9 cellular contexts compared by ENCODE assay signal in the genomic region with DNA sequence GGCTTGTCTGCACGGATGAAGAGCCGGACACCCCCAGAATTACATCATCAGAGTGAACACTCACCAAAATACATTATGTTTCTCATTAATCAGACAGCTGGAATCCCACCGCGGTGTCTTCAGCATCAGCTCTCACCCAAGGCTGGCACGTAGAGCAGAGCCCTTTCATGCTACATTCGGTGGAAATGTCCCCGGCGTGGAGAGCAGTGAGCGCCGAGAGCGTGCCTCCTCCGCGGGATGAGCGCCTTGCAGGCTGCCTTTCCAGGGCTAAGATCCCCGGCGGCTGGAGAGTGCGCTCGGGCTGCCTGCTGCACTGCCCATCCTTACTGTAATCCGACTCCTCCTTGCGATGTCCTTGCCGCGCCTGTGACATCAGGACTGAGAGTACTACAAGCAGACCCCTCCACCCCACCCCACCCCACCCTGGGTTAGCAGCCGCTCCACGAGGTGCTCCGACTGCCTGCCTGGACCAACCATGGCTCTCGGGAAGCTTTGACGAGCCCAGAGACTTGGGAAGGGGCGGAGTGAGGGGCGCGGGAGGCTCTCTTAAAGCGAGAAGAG. TPM values are rescaled to one million over a fixed set of nuclear protein-coding genes. Genes with fewer than 3 reads are reported as not detected.
DNase-seq lines count a peak whose midpoint lies in the region; ATAC-seq, FAIRE-seq and TF ChIP-seq lines count a peak whose summit lies in the region.
"Had no signal": no experiment of that assay in that cellular context is flagged by ENCODE, and none has a peak within 500 bp of the region (broad histone marks: within the 10 kb centered on the region; RNA-seq: fewer than 3 reads in every experiment).

A gene with protein sequence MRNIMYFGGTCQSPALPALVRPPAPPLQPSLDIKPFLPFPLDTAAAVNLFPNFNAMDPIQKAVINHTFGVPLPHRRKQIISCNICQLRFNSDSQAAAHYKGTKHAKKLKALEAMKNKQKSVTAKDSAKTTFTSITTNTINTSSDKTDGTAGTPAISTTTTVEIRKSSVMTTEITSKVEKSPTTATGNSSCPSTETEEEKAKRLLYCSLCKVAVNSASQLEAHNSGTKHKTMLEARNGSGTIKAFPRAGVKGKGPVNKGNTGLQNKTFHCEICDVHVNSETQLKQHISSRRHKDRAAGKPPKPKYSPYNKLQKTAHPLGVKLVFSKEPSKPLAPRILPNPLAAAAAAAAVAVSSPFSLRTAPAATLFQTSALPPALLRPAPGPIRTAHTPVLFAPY (minus strand): TSS at position 380 of the 561 bp plus-strand sequence. CDS start 294 bp downstream, at position 86.

- no peak within 1 kb of the TSS for H3K4me2 ChIP-seq in HepG2 (ENCODE audit: low read depth, low read length)

- no peak for TF ChIP-seq RAD21 in HepG2 (CRISPR knock-in tag; IDR thresholded peaks at IDR 0.05)

- in situ Hi-C loops in HepG2 (cut with HindIII; ENCODE audit: extremely low pct_ligation_motif_present, low pct_unique_long_range_greater_than_20kb) = no loop called here

- H3K27me3 ChIP-seq in HepG2 (ENCODE audit: control insufficient read depth in 1 of 2, insufficient read depth in 2 of 2, low read length in 2 of 2) = 0 out of 5 replicates have a peak, but pooled peaks cover 0 to 4% of the 10 kb centered on the region in 2 experiments
- H3K27me3 ChIP-seq in thyroid gland = no peaks in the 10 kb centered on the region

- no peak for TF ChIP-seq POLR2A in HepG2 (IDR thresholded peaks at IDR 0.05; ENCODE audit: insufficient read depth in 1 of 2, low read depth in 2 of 2, low read length in 2 of 2)
- no peak for TF ChIP-seq POLR2A in thyroid gland (IDR thresholded peaks at IDR 0.05)

- DNase-seq in NCI-H2227 (lab: John Stamatoyannopoulos, UW; ENCODE audit: unreplicated experiment) = peak; percentile 67
- DNase-seq in ecto neural progenitor cell (ENCODE audit: low spot score) = peak; percentile 91
- no peak for DNase-seq in HepG2 (ENCODE audit: low spot score)
- peak; percentile 28 to 30 for DNase-seq in thyroid gland
- DNase-seq in D721Med (ENCODE audit: insufficient read length, low spot score) = no peak
- no peak for DNase-seq in KG1 (lab: John Stamatoyannopoulos, UW)
- DNase-seq in Kasumi-1 (lab: John Stamatoyannopoulos, UW) = no peak

- H3K27ac ChIP-seq in HepG2 (ENCODE audit: extremely low read length, insufficient read depth, low read length) (no peak within 1 kb of the TSS), thyroid gland (peak within 1 kb of the TSS in 1 of 3 donors; percentile 6)

- no peak within 1 kb of the TSS for H3K9ac ChIP-seq in HepG2 (ENCODE audit: insufficient read depth, low read depth, low read length)

- no peaks in the 10 kb centered on the region for H3K36me3 ChIP-seq in HepG2 (replicated peaks in 1 of 2; ENCODE audit: control insufficient read depth in 1 of 2, insufficient read depth in 2 of 2, low read length in 2 of 2)
- no peaks in the 10 kb centered on the region for H3K36me3 ChIP-seq in thyroid gland

- peak; percentile 41; the same call in 2 of the 3 replicates for ATAC-seq in HepG2
- ATAC-seq in HG03159 (IDR thresholded peaks at IDR 0.05; ENCODE audit: unreplicated experiment) = no peak

- CTCF ChIA-PET in HepG2 (lab: Yijun Ruan, JAX; ENCODE audit: low intra/inter-chr PET ratio, low total read pairs) = no interaction called here

- WGBS in HepG2 (ENCODE audit: low lambda C conversion rate) = 5% methylated on average over 8 of the region's 31 CpGs
- WGBS in thyroid gland, 2 donors = 1 to 3% methylated on average over 16 to 31 of the region's 31 CpGs

- no peaks in the 10 kb centered on the region for H3K79me2 ChIP-seq in HepG2 (ENCODE audit: insufficient read depth, low read length)

- no TSS peak for BruUV-seq in HepG2 (replicated peaks; lab: Mats Ljungman, UMichigan)

- no peaks in the 10 kb centered on the region for H3K9me3 ChIP-seq in HepG2 (ENCODE audit: low read length)
- no peaks in the 10 kb centered on the region for H3K9me3 ChIP-seq in thyroid gland

- TF ChIP-seq EP300 in HepG2 (IDR thresholded peaks at IDR 0.05; ENCODE audit: low read depth in 2 of 2, low read length in 2 of 2) (no peak), HepG2 (CRISPR knock-in tag; IDR thresholded peaks at IDR 0.05; ENCODE audit: borderline replicate concordance) (no peak)

- H3K4me3 ChIP-seq in HepG2 (replicated peaks in 1 of 3; ENCODE audit: insufficient read depth in 1 of 3, low read depth in 2 of 3, low read length in 3 of 3) (no peak within 1 kb of the TSS), thyroid gland (replicated peaks in 1 of 3) (peak within 1 kb of the TSS in 1 of 3 donors; percentile 8)

- H4K20me1 ChIP-seq in HepG2 (ENCODE audit: insufficient read depth, low read length) = no peaks in the 10 kb centered on the region

- FAIRE-seq in HepG2 (lab: Jason Lieb, UNC) (no peak), D721Med (lab: Jason Lieb, UNC) (no peak)

- intact Hi-C loops in HepG2 (cut with micrococcal nuclease; ENCODE audit: unreplicated experiment) = loop anchor here (10.0 kb wide), 1 partner anchor 364 kb away; no protein-coding TSS in a partner anchor
- intact Hi-C loops in thyroid gland (cut with DNase I) = no loop called here

- no peak within 1 kb of the TSS for H2AFZ ChIP-seq in HepG2 (ENCODE audit: low read length)

- TF ChIP-seq CTCF in HepG2 (CRISPR knock-in tag; IDR thresholded peaks at IDR 0.05) = no peak
- no peak for TF ChIP-seq CTCF in thyroid gland (IDR thresholded peaks at IDR 0.05)
- TF ChIP-seq CTCF in D721Med (IDR thresholded peaks at IDR 0.05; ENCODE audit: insufficient read depth, missing control alignments) = no peak

- POLR2A ChIA-PET in HepG2 (lab: Yijun Ruan, JAX) = no interaction called here

- H3K4me1 ChIP-seq in HepG2 (ENCODE audit: insufficient read depth, low read length) = no peaks in the 10 kb centered on the region
- peaks cover 10 to 16% of the 10 kb centered on the region in 2 donors for H3K4me1 ChIP-seq in thyroid gland

TF ChIP-seq in HepG2, 621 proteins besides CTCF, POLR2A, EP300 and RAD21:
- no peak for TF ChIP-seq CBX5 (CRISPR knock-in tag; IDR thresholded peaks at IDR 0.05; ENCODE audit: borderline replicate concordance)
- TF ChIP-seq MTF2 (CRISPR knock-in tag; IDR thresholded peaks at IDR 0.05; ENCODE audit: borderline replicate concordance) = no peak
- TF ChIP-seq ZNF44 (CRISPR knock-in tag; IDR thresholded peaks at IDR 0.05) = no peak
- TF ChIP-seq GABPB1 (CRISPR knock-in tag; IDR thresholded peaks at IDR 0.05) = no peak
- TF ChIP-seq ZBTB3 (CRISPR knock-in tag; IDR thresholded peaks at IDR 0.05; ENCODE audit: borderline replicate concordance, low read depth) = no peak
- no peak for TF ChIP-seq ZNF253 (CRISPR knock-in tag; IDR thresholded peaks at IDR 0.05; ENCODE audit: borderline replicate concordance)
- TF ChIP-seq, protein P1, sequence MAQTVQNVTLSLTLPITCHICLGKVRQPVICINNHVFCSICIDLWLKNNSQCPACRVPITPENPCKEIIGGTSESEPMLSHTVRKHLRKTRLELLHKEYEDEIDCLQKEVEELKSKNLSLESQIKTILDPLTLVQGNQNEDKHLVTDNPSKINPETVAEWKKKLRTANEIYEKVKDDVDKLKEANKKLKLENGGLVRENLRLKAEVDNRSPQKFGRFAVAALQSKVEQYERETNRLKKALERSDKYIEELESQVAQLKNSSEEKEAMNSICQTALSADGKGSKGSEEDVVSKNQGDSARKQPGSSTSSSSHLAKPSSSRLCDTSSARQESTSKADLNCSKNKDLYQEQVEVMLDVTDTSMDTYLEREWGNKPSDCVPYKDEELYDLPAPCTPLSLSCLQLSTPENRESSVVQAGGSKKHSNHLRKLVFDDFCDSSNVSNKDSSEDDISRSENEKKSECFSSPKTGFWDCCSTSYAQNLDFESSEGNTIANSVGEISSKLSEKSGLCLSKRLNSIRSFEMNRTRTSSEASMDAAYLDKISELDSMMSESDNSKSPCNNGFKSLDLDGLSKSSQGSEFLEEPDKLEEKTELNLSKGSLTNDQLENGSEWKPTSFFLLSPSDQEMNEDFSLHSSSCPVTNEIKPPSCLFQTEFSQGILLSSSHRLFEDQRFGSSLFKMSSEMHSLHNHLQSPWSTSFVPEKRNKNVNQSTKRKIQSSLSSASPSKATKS (CRISPR knock-in tag; IDR thresholded peaks at IDR 0.05) = no peak

RNA-seq across cellular contexts. Expression of the gene that starts here (rescaled TPM):
- not detected in 2 replicates for total RNA-seq in HepG2 (2016; rRNA removed; fragmentation: Illumina TruSeq; extraction: Trizol)
- total RNA-seq in HepG2 (2016; cell fraction: cytosol; rRNA removed; fragmentation: Illumina TruSeq; extraction: Trizol; ENCODE audit: low read depth) = not detected in 2 replicates
- total RNA-seq in HepG2 (2016; cell fraction: insoluble cytoplasmic fraction; rRNA removed; fragmentation: Illumina TruSeq; extraction: Trizol) = not detected in 2 replicates
- not detected in 2 replicates for total RNA-seq in HepG2 (2016; cell fraction: membrane; rRNA removed; fragmentation: Illumina TruSeq; extraction: Trizol)
- total RNA-seq in HepG2 (2016; cell fraction: nucleus; rRNA removed; fragmentation: Illumina TruSeq; extraction: Trizol) = not detected in 2 replicates
- polyA plus RNA-seq in HepG2 (2011; rRNA removed) = not detected in 2 replicates
- polyA plus RNA-seq in HepG2 (2011; cell fraction: cytosol; rRNA removed) = not detected in 2 replicates
- not detected in 2 replicates for polyA plus RNA-seq in HepG2 (2011; cell fraction: nucleus; rRNA removed)
- not detected in 2 replicates for polyA plus RNA-seq in HepG2 (2012)
- not detected in 2 replicates for polyA plus RNA-seq in HepG2 (2016; cell fraction: cytosol; fragmentation: Illumina TruSeq; extraction: Trizol; ENCODE audit: low read depth)
- polyA plus RNA-seq in HepG2 (2016; cell fraction: insoluble cytoplasmic fraction; fragmentation: Illumina TruSeq; extraction: Trizol; ENCODE audit: low read depth) = not detected in 2 replicates
- not detected in 2 replicates for polyA plus RNA-seq in HepG2 (2016; cell fraction: membrane; fragmentation: Illumina TruSeq; extraction: Trizol; ENCODE audit: low read depth)
- not detected in 2 replicates for polyA plus RNA-seq in HepG2 (2016; cell fraction: nucleus; fragmentation: Illumina TruSeq; extraction: Trizol; ENCODE audit: insufficient read depth, low read depth)
- polyA minus RNA-seq in HepG2 (2011; rRNA and poly(A)+ RNA removed; ENCODE audit: low replicate concordance) = not detected in 2 replicates
- not detected in 2 replicates for polyA minus RNA-seq in HepG2 (2011; cell fraction: cytosol; rRNA and poly(A)+ RNA removed)
- 0.13 TPM in 1 of 2 replicates, not detected in the other for polyA minus RNA-seq in HepG2 (2011; cell fraction: nucleus; rRNA and poly(A)+ RNA removed)
- total RNA-seq in thyroid gland = 1 to 10 TPM in 3 of 4 donors, under 1 TPM in 1; 0.49 to 2.2 (median 1.5) TPM
- total RNA-seq: activated CD8-positive, alpha-beta memory T cell treated with anti-CD3 and anti-CD28 coated beads for 36 hours had no signal

Comparison
In these comparisons a context has a peak if more than half of its experiments do, and no peak if none do; other contexts are left out.
1. Peak in ATAC-seq in HepG2; RNA of the gene not detected or under 1 TPM.
2. DNase-seq: peak in NCI-H2227 (single experiment), ecto neural progenitor cell (single experiment) and thyroid gland (2 of 2); none in HepG2 (single experiment), D721Med (single experiment), KG1 (single experiment) and Kasumi-1 (0 of 2).